ENCODE assay signal across 29 cellular contexts in genomic region chr14:68015356-68016242, GRCh38.
DNase-seq lines count a peak whose midpoint lies in the region; ATAC-seq, FAIRE-seq and TF ChIP-seq lines count a peak whose summit lies in the region.
"Had no signal": no experiment of that assay in that cellular context is flagged by ENCODE, and none has a peak within 500 bp of the region (broad histone marks: within the 10 kb centered on the region; RNA-seq: fewer than 3 reads in every experiment).

No MANE protein-coding gene starts in this region.

- H2AFZ ChIP-seq in GM12878 (ENCODE audit: control insufficient read depth, low read depth, low read length) (no peak overlapping the region), osteoblast (ENCODE audit: low read length) (peak overlapping the region; percentile 32)

- peaks cover 43% of the 10 kb centered on the region for H3K4me1 Mint-ChIP-seq in HFFc6 (ENCODE audit: low read depth)
- H3K4me1 Mint-ChIP-seq: CD4-positive, alpha-beta memory T cell; immature natural killer cell had no signal

- TF ChIP-seq EP300 in GM12878 (IDR thresholded peaks at IDR 0.05; ENCODE audit: borderline replicate concordance in 1 of 2, control insufficient read depth in 1 of 2, low read depth in 2 of 2, low read length in 2 of 2): no peak

- in situ Hi-C loops in Caki2 (cut with HindIII; ENCODE audit: low pct_unique_long_range_greater_than_20kb, low sequenced_read_pairs): no loop called here
- in situ Hi-C loops in GM12878 (cut with MboI): no loop called here

- H3K9me3 ChIP-seq in GM12878 (replicated peaks; ENCODE audit: control insufficient read depth, insufficient read depth, low read length) (no peaks in the 10 kb centered on the region; the same call in 2 of the 3 replicates), osteoblast (ENCODE audit: low read depth, low read length) (no peaks in the 10 kb centered on the region)
- H3K9me3 ChIP-seq: esophagus squamous epithelium, gastrocnemius medialis, left lung, psoas muscle, SJCRH30, thyroid gland had no signal

- POLR2A ChIA-PET in GM12878 (lab: Charles Lee): no interaction called here

- H4K20me1 ChIP-seq in GM12878 (ENCODE audit: control insufficient read depth, insufficient read depth) (no peaks in the 10 kb centered on the region), osteoblast (ENCODE audit: insufficient read depth, low read length) (no peaks in the 10 kb centered on the region)

- H3K4me3 Mint-ChIP-seq in HFFc6: peak overlapping the region; percentile 33
- H3K4me3 Mint-ChIP-seq: activated CD8-positive, alpha-beta T cell treated with anti-CD3 and anti-CD28 coated beads for 36 hours; CD4-positive, alpha-beta memory T cell; endodermal cell; immature natural killer cell; stimulated activated naive CD8-positive, alpha-beta T cell treated with anti-CD3 and anti-CD28 coated beads, Interleukin-15, Interleukin-2, amounts not matched to agents 100 ng/mL and 50 ng/mL, for 24 hours had no signal

- H3K79me2 ChIP-seq in GM12878 (ENCODE audit: control insufficient read depth, insufficient read depth, low read length) (no peaks in the 10 kb centered on the region), osteoblast (ENCODE audit: insufficient read depth, low read length) (no peaks in the 10 kb centered on the region)

- TF ChIP-seq CTCF in HFFc6 (IDR thresholded peaks at IDR 0.05) (no peak), GM12878 (IDR thresholded peaks at IDR 0.05 in 2 of 3, conservative IDR thresholded peaks at IDR 0.05 in 1 of 3; ENCODE audit: control insufficient read depth in 2 of 3, extremely low read depth in 1 of 3, insufficient read depth in 1 of 3, low read depth in 3 of 3, low read length in 3 of 3) (no peak), osteoblast (IDR thresholded peaks at IDR 0.05; ENCODE audit: extremely low read depth, low read depth, low read length) (no peak)

- TF ChIP-seq RAD21 in GM12878 (IDR thresholded peaks at IDR 0.05; ENCODE audit: insufficient read depth, low read depth, low read length): no peak

- CTCF ChIA-PET in GM12878 (lab: Yijun Ruan, JAX): interaction anchor here (0.6 kb wide), 1 partner anchor 687 kb away, joined by 4 read pairs; no protein-coding TSS in a partner anchor

- no peaks in the 10 kb centered on the region for H3K4me1 ChIP-seq in GM12878 (ENCODE audit: control insufficient read depth, insufficient read depth, low read length)
- H3K4me1 ChIP-seq in osteoblast (ENCODE audit: insufficient read depth, low read length): peaks cover 29% of the 10 kb centered on the region
- H3K4me1 ChIP-seq: left lung had no signal

- 96% methylated on average over 12 of the region's 12 CpGs for WGBS in GM12878 (ENCODE audit: insufficient coverage, insufficient replicate concordance, low lambda C conversion rate, missing lambda C conversion rate)

- no TSS peak for BruUV-seq in GM12878 (replicated peaks; lab: Mats Ljungman, UMichigan)

- intact Hi-C loops in GM12878 (cut with micrococcal nuclease; ENCODE audit: unreplicated experiment): no loop called here

- TF ChIP-seq POLR2A in GM12878 (IDR thresholded peaks at IDR 0.05; ENCODE audit: low read depth, low read length): no peak

- RAD21 ChIA-PET in GM12878 (lab: Charles Lee; ENCODE audit: unreplicated experiment): no interaction called here

- H3K27ac Mint-ChIP-seq in HFFc6: peak overlapping the region; percentile 5; the same call in 1 of the 2 replicates
- H3K27ac Mint-ChIP-seq: activated CD8-positive, alpha-beta T cell treated with anti-CD3 and anti-CD28 coated beads for 36 hours; CD4-positive, alpha-beta memory T cell; endodermal cell; stimulated activated naive CD8-positive, alpha-beta T cell treated with anti-CD3 and anti-CD28 coated beads, Interleukin-15, Interleukin-2, amounts not matched to agents 100 ng/mL and 50 ng/mL, for 24 hours had no signal

- H3K36me3 ChIP-seq in GM12878 (ENCODE audit: control insufficient read depth in 2 of 2, insufficient read depth in 2 of 2, low read length in 1 of 2): no peaks in the 10 kb centered on the region
- no peaks in the 10 kb centered on the region for H3K36me3 ChIP-seq in osteoblast (ENCODE audit: insufficient read depth, low read length)
- H3K36me3 ChIP-seq: esophagus squamous epithelium, gastrocnemius medialis, left lung, SJCRH30, thyroid gland had no signal

- ATAC-seq in GM12878 (no peak), HG02642 (IDR thresholded peaks at IDR 0.05; ENCODE audit: poor library complexity, unreplicated experiment) (no peak)
- ATAC-seq: activated CD4-positive, CD25-positive, alpha-beta regulatory T cell treated with anti-CD3 and anti-CD28 coated beads, Interleukin-2, amount 50 U/mL, for 24 hours; activated CD8-positive, alpha-beta T cell treated with anti-CD3 and anti-CD28 coated beads for 36 hours; gastrocnemius medialis; psoas muscle had no signal

- no peaks in the 10 kb centered on the region for H3K9me3 Mint-ChIP-seq in HFFc6
- H3K9me3 Mint-ChIP-seq: activated CD8-positive, alpha-beta T cell treated with anti-CD3 and anti-CD28 coated beads for 36 hours; immature natural killer cell; stimulated activated naive CD8-positive, alpha-beta T cell treated with anti-CD3 and anti-CD28 coated beads, Interleukin-15, Interleukin-2, amounts not matched to agents 100 ng/mL and 50 ng/mL, for 24 hours had no signal

- H3K4me3 ChIP-seq in GM12878 (no peak overlapping the region), osteoblast (ENCODE audit: insufficient read depth, low read length) (no peak overlapping the region)
- H3K4me3 ChIP-seq: esophagus squamous epithelium, gastrocnemius medialis, left lung, psoas muscle, SJCRH30, thyroid gland had no signal

- FAIRE-seq in GM12878 (lab: Jason Lieb, UNC): no peak

- H3K36me3 Mint-ChIP-seq in HFFc6 (ENCODE audit: low read depth): 0 out of 2 replicates have a peak, but pooled peaks cover 5% of the 10 kb centered on the region
- H3K36me3 Mint-ChIP-seq: CD4-positive, alpha-beta memory T cell had no signal

- no peaks in the 10 kb centered on the region for H3K27me3 ChIP-seq in GM12878 (replicated peaks in 1 of 2; ENCODE audit: control insufficient read depth in 2 of 2, insufficient read depth in 2 of 2, low read length in 1 of 2)
- H3K27me3 ChIP-seq in osteoblast (ENCODE audit: insufficient read depth, low read length): no peaks in the 10 kb centered on the region
- H3K27me3 ChIP-seq: esophagus squamous epithelium, gastrocnemius medialis, left lung, SJCRH30, thyroid gland had no signal

- H3K27me3 Mint-ChIP-seq in HFFc6 (ENCODE audit: insufficient read depth): no peaks in the 10 kb centered on the region
- H3K27me3 Mint-ChIP-seq: activated CD8-positive, alpha-beta T cell treated with anti-CD3 and anti-CD28 coated beads for 36 hours; CD4-positive, alpha-beta memory T cell; stimulated activated naive CD8-positive, alpha-beta T cell treated with anti-CD3 and anti-CD28 coated beads, Interleukin-15, Interleukin-2, amounts not matched to agents 100 ng/mL and 50 ng/mL, for 24 hours had no signal

- peak; percentile 21 for DNase-seq in Caki2 (ENCODE audit: low read depth)
- DNase-seq in HFFc6: peak; percentile 16
- DNase-seq in GM12878 (ENCODE audit: low read depth, low spot score): no peak
- no peak for DNase-seq in osteoblast (ENCODE audit: insufficient read length, low spot score, missing footprints)
- no peak for DNase-seq in activated naive CD4-positive, alpha-beta T cell treated with Interleukin-2 at 50 U/mL for 16 hours
- DNase-seq in COR-L47 (lab: John Stamatoyannopoulos, UW): no peak
- DNase-seq in activated T-cell treated with anti-CD3 and anti-CD28 coated beads, Interleukin-2, amount 50 U/mL, for 48 hours: no peak
- DNase-seq: activated CD8-positive, alpha-beta T cell treated with anti-CD3 and anti-CD28 coated beads for 36 hours; activated effector memory CD4-positive, alpha-beta T cell treated with anti-CD3 and anti-CD28 coated beads, Interleukin-2, amount 50 U/mL, for 16 hours; activated T-cell treated with anti-CD3 and anti-CD28 coated beads for 4 hours; CD4-positive, alpha-beta memory T cell; central memory CD4-positive, alpha-beta T cell; endodermal cell; esophagus squamous epithelium; gastrocnemius medialis; GF-D8; hippocampal formation; immature natural killer cell; left lung; mesendoderm; NCI-H1417 treated with DMSO at 0.1 percent for 48 hours; NCI-H2081; NCI-H226; psoas muscle; thyroid gland had no signal

- SMC1A ChIA-PET in GM12878 (lab: Charles Lee; ENCODE audit: uncharacterized antibody, unreplicated experiment): interaction anchor here (1.5 to 2.8 kb wide), 2 partner anchors 24 to 133 kb away, joined by 4 to 12 read pairs; no protein-coding TSS in a partner anchor

- H3K9ac ChIP-seq in GM12878 (ENCODE audit: control insufficient read depth, insufficient read depth, low read length): no peak overlapping the region

- H3K27ac ChIP-seq in GM12878 (ENCODE audit: control insufficient read depth, insufficient read depth) (no peak overlapping the region), osteoblast (ENCODE audit: low read depth, low read length) (peak overlapping the region; percentile 26)
- H3K27ac ChIP-seq: gastrocnemius medialis, left lung, psoas muscle, SJCRH30, thyroid gland had no signal

- no peak overlapping the region for H3K4me2 ChIP-seq in GM12878 (ENCODE audit: control insufficient read depth, insufficient read depth)
- no peak overlapping the region for H3K4me2 ChIP-seq in osteoblast (ENCODE audit: insufficient read depth, low read length)

TF ChIP-seq in GM12878, 131 proteins besides CTCF, POLR2A, EP300 and RAD21:
- TF ChIP-seq RCOR1 (conservative IDR thresholded peaks at IDR 0.05; ENCODE audit: low read depth, low read length) (no peak), NR2C2 (IDR thresholded peaks at IDR 0.05; ENCODE audit: borderline replicate concordance, control insufficient read depth, insufficient read length, low read depth) (no peak)
- TF ChIP-seq, protein P1, sequence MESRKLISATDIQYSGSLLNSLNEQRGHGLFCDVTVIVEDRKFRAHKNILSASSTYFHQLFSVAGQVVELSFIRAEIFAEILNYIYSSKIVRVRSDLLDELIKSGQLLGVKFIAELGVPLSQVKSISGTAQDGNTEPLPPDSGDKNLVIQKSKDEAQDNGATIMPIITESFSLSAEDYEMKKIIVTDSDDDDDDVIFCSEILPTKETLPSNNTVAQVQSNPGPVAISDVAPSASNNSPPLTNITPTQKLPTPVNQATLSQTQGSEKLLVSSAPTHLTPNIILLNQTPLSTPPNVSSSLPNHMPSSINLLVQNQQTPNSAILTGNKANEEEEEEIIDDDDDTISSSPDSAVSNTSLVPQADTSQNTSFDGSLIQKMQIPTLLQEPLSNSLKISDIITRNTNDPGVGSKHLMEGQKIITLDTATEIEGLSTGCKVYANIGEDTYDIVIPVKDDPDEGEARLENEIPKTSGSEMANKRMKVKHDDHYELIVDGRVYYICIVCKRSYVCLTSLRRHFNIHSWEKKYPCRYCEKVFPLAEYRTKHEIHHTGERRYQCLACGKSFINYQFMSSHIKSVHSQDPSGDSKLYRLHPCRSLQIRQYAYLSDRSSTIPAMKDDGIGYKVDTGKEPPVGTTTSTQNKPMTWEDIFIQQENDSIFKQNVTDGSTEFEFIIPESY (IDR thresholded peaks at IDR 0.05): peak; percentile 90

Comparison
In these comparisons a context has a peak if more than half of its experiments do, and no peak if none do; other contexts are left out.
1. DNase-seq: peak in Caki2 (single experiment) and HFFc6 (single experiment); none in GM12878 (single experiment), osteoblast (single experiment), activated naive CD4-positive, alpha-beta T cell treated with Interleukin-2 at 50 U/mL for 16 hours (single experiment), COR-L47 (single experiment) and activated T-cell treated with anti-CD3 and anti-CD28 coated beads, Interleukin-2, amount 50 U/mL, for 48 hours (0 of 2).